In genomic region chr4:101187837-101188236, GRCh38 we compare ENCODE assay signal across 14 cellular contexts.
A peak's percentile ranks its signal among the peaks of the same experiment; 100 is the strongest.
DNase-seq lines count a peak whose midpoint lies in the region; ATAC-seq and TF ChIP-seq lines count a peak whose summit lies in the region.
"Had no signal": no experiment of that assay in that cellular context is flagged by ENCODE, and none has a peak within 500 bp of the region (broad histone marks: within the 10 kb centered on the region; RNA-seq: fewer than 3 reads in every experiment).

No MANE protein-coding gene starts in this region.

- BruUV-seq in PC-3 (replicated peaks; lab: Mats Ljungman, UMichigan) = no TSS peak

- no peaks in the 10 kb centered on the region for H3K9me3 ChIP-seq in cardiac muscle cell (ENCODE audit: low read depth)
- H3K9me3 ChIP-seq in right atrium auricular region = no peaks in the 10 kb centered on the region
- H3K9me3 ChIP-seq in PC-3 (ENCODE audit: low read length) = no peaks in the 10 kb centered on the region
- H3K9me3 ChIP-seq in tibial nerve = no peaks in the 10 kb centered on the region

- peak overlapping the region; percentile 52 for H3K4me2 ChIP-seq in PC-3 (ENCODE audit: low read length)

- CTCF ChIA-PET in PC-3 (lab: Charles Lee) = no interaction called here

- H3K79me2 ChIP-seq in PC-3 (ENCODE audit: low read length) = no peaks in the 10 kb centered on the region

- DNase-seq in cardiac muscle cell (ENCODE audit: low read depth in 1 of 2, low spot score in 1 of 2) = no peak
- no peak for DNase-seq in right atrium auricular region (ENCODE audit: low spot score)
- peak; percentile 56 for DNase-seq in PC-3
- DNase-seq in epithelial cell of esophagus (ENCODE audit: low read depth) = peak; percentile 28
- DNase-seq in tibial nerve (ENCODE audit: low spot score in 2 of 2) = no peak
- no peak for DNase-seq in SIG-M5 (lab: John Stamatoyannopoulos, UW)
- DNase-seq in T-helper 2 cell treated with Interferon-gamma antibody and Interleukin-4, amounts not matched to agents 5 μg/mL and 100 μg/mL, for 36 hours (ENCODE audit: low spot score) = no peak
- DNase-seq in stimulated activated CD4-positive, alpha-beta T cell treated with anti-CD3 and anti-CD28 coated beads, Interleukin-4, amount 100 ng/mL, for 24 hours = no peak
- DNase-seq: activated CD4-positive, alpha-beta T cell treated with anti-CD3 and anti-CD28 coated beads for 4 hours; effector CD8-positive, alpha-beta T cell; NCI-H187 treated with DMSO at 0.1 percent for 48 hours; stimulated activated CD4-positive, alpha-beta T cell treated with anti-CD3 and anti-CD28 coated beads, Interleukin-4, amount 100 ng/mL, for 4 hours had no signal

- peaks cover 15% of the 10 kb centered on the region for H3K4me1 Mint-ChIP-seq in T-helper 2 cell treated with Interferon-gamma antibody and Interleukin-4, amounts not matched to agents 5 μg/mL and 100 μg/mL, for 36 hours (ENCODE audit: low read depth)

- H3K9me2 ChIP-seq in PC-3 (replicated peaks; ENCODE audit: low read length) = no peaks in the 10 kb centered on the region

- no peak overlapping the region for H3K27ac Mint-ChIP-seq in T-helper 2 cell treated with Interferon-gamma antibody and Interleukin-4, amounts not matched to agents 5 μg/mL and 100 μg/mL, for 36 hours
- H3K27ac Mint-ChIP-seq: activated naive CD4-positive, alpha-beta T cell treated with anti-CD3 and anti-CD28 coated beads, Interleukin-2, amount 50 U/mL, for 24 hours had no signal

- H3K27me3 ChIP-seq in cardiac muscle cell = no peaks in the 10 kb centered on the region
- H3K27me3 ChIP-seq in right atrium auricular region = no peaks in the 10 kb centered on the region
- no peaks in the 10 kb centered on the region for H3K27me3 ChIP-seq in PC-3 (ENCODE audit: low read length)
- H3K27me3 ChIP-seq in tibial nerve = no peaks in the 10 kb centered on the region

- no peaks in the 10 kb centered on the region for H4K20me1 ChIP-seq in PC-3 (ENCODE audit: low read length)

- TF ChIP-seq EP300 in tibial nerve (IDR thresholded peaks at IDR 0.05) = no peak

- H3K4me1 ChIP-seq in cardiac muscle cell (ENCODE audit: low read depth) = no peaks in the 10 kb centered on the region
- peaks cover 0 to 22% of the 10 kb centered on the region in 2 donors for H3K4me1 ChIP-seq in right atrium auricular region
- peaks cover 22% of the 10 kb centered on the region for H3K4me1 ChIP-seq in PC-3 (ENCODE audit: insufficient read depth, low read length)
- H3K4me1 ChIP-seq in tibial nerve = peaks cover 0 to 63% (median 15%) of the 10 kb centered on the region in 4 donors

- H3K4me3 Mint-ChIP-seq in T-helper 2 cell treated with Interferon-gamma antibody and Interleukin-4, amounts not matched to agents 5 μg/mL and 100 μg/mL, for 36 hours = no peak overlapping the region
- H3K4me3 Mint-ChIP-seq: activated naive CD4-positive, alpha-beta T cell treated with anti-CD3 and anti-CD28 coated beads, Interleukin-2, amount 50 U/mL, for 24 hours; neural crest cell had no signal

- no peaks in the 10 kb centered on the region for H3K27me3 Mint-ChIP-seq in T-helper 2 cell treated with Interferon-gamma antibody and Interleukin-4, amounts not matched to agents 5 μg/mL and 100 μg/mL, for 36 hours (ENCODE audit: low read depth)
- H3K27me3 Mint-ChIP-seq: activated naive CD4-positive, alpha-beta T cell treated with anti-CD3 and anti-CD28 coated beads, Interleukin-2, amount 50 U/mL, for 24 hours had no signal

- POLR2A ChIA-PET in PC-3 (lab: Charles Lee; ENCODE audit: unreplicated experiment) = no interaction called here

- H3K4me3 ChIP-seq in cardiac muscle cell (no peak overlapping the region), right atrium auricular region (no peak overlapping the region), PC-3 (ENCODE audit: low read length) (no peak overlapping the region), epithelial cell of esophagus (ENCODE audit: low read length) (no peak overlapping the region), tibial nerve (no peak overlapping the region)

- H3K36me3 ChIP-seq in cardiac muscle cell (no peaks in the 10 kb centered on the region), right atrium auricular region (no peaks in the 10 kb centered on the region), PC-3 (ENCODE audit: low read depth, low read length) (no peaks in the 10 kb centered on the region), tibial nerve (no peaks in the 10 kb centered on the region)

- peaks cover 4% of the 10 kb centered on the region for H3K9me3 Mint-ChIP-seq in T-helper 2 cell treated with Interferon-gamma antibody and Interleukin-4, amounts not matched to agents 5 μg/mL and 100 μg/mL, for 36 hours
- H3K9me3 Mint-ChIP-seq: activated naive CD4-positive, alpha-beta T cell treated with anti-CD3 and anti-CD28 coated beads, Interleukin-2, amount 50 U/mL, for 24 hours had no signal

- peaks cover 3% of the 10 kb centered on the region for H3K36me3 Mint-ChIP-seq in T-helper 2 cell treated with Interferon-gamma antibody and Interleukin-4, amounts not matched to agents 5 μg/mL and 100 μg/mL, for 36 hours (ENCODE audit: low read depth)

- peak; percentile 11 for TF ChIP-seq CTCF in cardiac muscle cell (IDR thresholded peaks at IDR 0.05; ENCODE audit: low read depth, low read length)
- TF ChIP-seq CTCF in right atrium auricular region (IDR thresholded peaks at IDR 0.05) = peak in 1 of 2 donors; percentile 38
- TF ChIP-seq CTCF in PC-3 (conservative IDR thresholded peaks at IDR 0.05; ENCODE audit: low read depth, low read length) = peak; percentile 63
- TF ChIP-seq CTCF in epithelial cell of esophagus (IDR thresholded peaks at IDR 0.05; ENCODE audit: insufficient read depth, low read depth, low read length, missing control alignments) = peak; percentile 25
- TF ChIP-seq CTCF in tibial nerve (IDR thresholded peaks at IDR 0.05) = peak in 3 of 5 experiments; percentile 9 to 26 (median 23)

- no peak for TF ChIP-seq POLR2A in tibial nerve (IDR thresholded peaks at IDR 0.05)

- H3K9ac ChIP-seq in PC-3 (ENCODE audit: low read length) = no peak overlapping the region

- ATAC-seq in PC-3 = peak; percentile 56

- 23 to 35% methylated on average over 5 of the region's 5 CpGs for WGBS in tibial nerve, 2 donors

- intact Hi-C loops in PC-3 (cut with micrococcal nuclease) = loop anchor here (5.0 kb wide), 1 partner anchor 159 kb away; the partner anchor contains the start of gene PPP3CA

- no peak overlapping the region for H3K27ac ChIP-seq in cardiac muscle cell
- H3K27ac ChIP-seq in right atrium auricular region = no peak overlapping the region
- H3K27ac ChIP-seq in PC-3 (ENCODE audit: low read length) = peak overlapping the region; percentile 23
- H3K27ac ChIP-seq in tibial nerve = no peak overlapping the region

- peak overlapping the region; percentile 7; the same call in 1 of the 2 replicates for H2AFZ ChIP-seq in PC-3 (ENCODE audit: low read length)

- no peaks in the 10 kb centered on the region for H3F3A ChIP-seq in PC-3 (ENCODE audit: low read length, unreplicated experiment)

Comparison
In these comparisons a context has a peak if more than half of its experiments do, and no peak if none do; other contexts are left out.
1. DNase-seq: peak in PC-3 (single experiment) and epithelial cell of esophagus (single experiment); none in cardiac muscle cell (0 of 2), right atrium auricular region (single experiment), tibial nerve (0 of 2), SIG-M5 (single experiment), T-helper 2 cell treated with Interferon-gamma antibody and Interleukin-4, amounts not matched to agents 5 μg/mL and 100 μg/mL, for 36 hours (single experiment) and stimulated activated CD4-positive, alpha-beta T cell treated with anti-CD3 and anti-CD28 coated beads, Interleukin-4, amount 100 ng/mL, for 24 hours (single experiment).